In the genomic region with DNA sequence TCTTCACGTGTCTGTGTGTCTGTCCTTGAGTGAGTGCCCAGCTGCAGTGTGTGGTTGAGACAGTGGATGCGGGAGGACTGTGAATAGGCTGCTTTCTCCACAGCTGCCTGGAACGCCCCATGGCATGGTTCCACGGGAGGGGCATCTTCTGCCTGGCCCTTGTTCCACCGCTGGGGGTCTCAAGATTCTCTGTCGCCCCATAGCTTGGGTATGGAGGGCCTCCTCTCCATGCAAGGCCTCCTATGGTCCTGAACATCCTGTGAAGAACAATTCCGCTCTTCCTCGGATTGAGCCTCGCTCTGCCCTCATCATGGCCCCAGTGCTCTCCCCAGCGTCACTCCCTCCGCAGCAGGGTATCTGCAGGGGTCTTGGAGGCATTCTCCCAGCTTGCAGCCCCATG, we compare ENCODE assay signal across 19 cellular contexts. TPM values are rescaled to one million over a fixed set of nuclear protein-coding genes. Genes with fewer than 3 reads are reported as not detected.
A peak's percentile ranks its signal among the peaks of the same experiment; 100 is the strongest.
DNase-seq lines count a peak whose midpoint lies in the region; ATAC-seq and TF ChIP-seq lines count a peak whose summit lies in the region.
"Had no signal": no experiment of that assay in that cellular context is flagged by ENCODE, and none has a peak within 500 bp of the region (broad histone marks: within the 10 kb centered on the region; RNA-seq: fewer than 3 reads in every experiment).

No MANE protein-coding gene starts in this region.

- no peak overlapping the region for H3K14ac ChIP-seq in IMR-90 (replicated peaks; ENCODE audit: low read depth, low read length)

- H3K56ac ChIP-seq in IMR-90 (ENCODE audit: extremely low read depth, insufficient read depth, low read length): no peak overlapping the region

- H3K4me3 ChIP-seq in BLaER1 (no peak overlapping the region), IMR-90 (ENCODE audit: insufficient read depth, low read depth, low read length) (no peak overlapping the region), left lung (no peak overlapping the region)
- H3K4me3 ChIP-seq: A549, SJCRH30 had no signal

- H3K4me1 ChIP-seq in BLaER1: peaks cover 28% of the 10 kb centered on the region
- peaks cover 36% of the 10 kb centered on the region for H3K4me1 ChIP-seq in IMR-90 (ENCODE audit: control insufficient read depth, insufficient read depth, low read length)
- no peaks in the 10 kb centered on the region for H3K4me1 ChIP-seq in left lung

- no peaks in the 10 kb centered on the region for H3K27me3 ChIP-seq in BLaER1
- H3K27me3 ChIP-seq in IMR-90 (ENCODE audit: control insufficient read depth, insufficient read depth, low read length): no peaks in the 10 kb centered on the region
- no peaks in the 10 kb centered on the region for H3K27me3 ChIP-seq in left lung
- H3K27me3 ChIP-seq: SJCRH30 had no signal

- no peak overlapping the region for H2AFZ ChIP-seq in IMR-90 (replicated peaks; ENCODE audit: low read length, poor library complexity)

- peaks cover 49% of the 10 kb centered on the region for H3K9me1 ChIP-seq in IMR-90 (ENCODE audit: insufficient read depth, low read length)

- no peak for TF ChIP-seq RAD21 in IMR-90 (IDR thresholded peaks at IDR 0.05; ENCODE audit: low read length)

- TF ChIP-seq POLR2A in IMR-90 (IDR thresholded peaks at IDR 0.05; ENCODE audit: low read depth, low read length): no peak

- no peak overlapping the region for H2BK15ac ChIP-seq in IMR-90 (ENCODE audit: low read depth, low read length)

- ATAC-seq in IMR-90 (ENCODE audit: low read depth): no peak
- no peak for ATAC-seq in left lung
- ATAC-seq: A549, Panc1 had no signal

- H3K27ac ChIP-seq in BLaER1 (no peak overlapping the region), IMR-90 (ENCODE audit: insufficient read depth, low read length) (no peak overlapping the region), left lung (no peak overlapping the region)
- H3K27ac ChIP-seq: SJCRH30 had no signal

- H2BK5ac ChIP-seq in IMR-90 (ENCODE audit: low read depth, low read length, poor library complexity, severe bottlenecking): no peak overlapping the region

- no peak overlapping the region for H4K5ac ChIP-seq in IMR-90 (ENCODE audit: low read depth, low read length)

- peaks cover 80% of the 10 kb centered on the region for H4K20me1 ChIP-seq in BLaER1
- peaks cover 93% of the 10 kb centered on the region for H4K20me1 ChIP-seq in IMR-90 (ENCODE audit: insufficient read depth, low read length)

- no peak overlapping the region for H2BK120ac ChIP-seq in IMR-90 (ENCODE audit: low read depth, low read length)

- TF ChIP-seq CTCF in IMR-90 (conservative IDR thresholded peaks at IDR 0.05; ENCODE audit: low read depth, low read length) (no peak), left lung (IDR thresholded peaks at IDR 0.05) (no peak)

- H4K8ac ChIP-seq in IMR-90 (ENCODE audit: low read depth in 2 of 2, low read length in 2 of 2): no peak overlapping the region

- 85% methylated on average over 4 of the region's 11 CpGs; no CpG with 5 or more reads in 1 of the 2 experiments for WGBS in IMR-90 (ENCODE audit: extremely low coverage in 2 of 2, insufficient read length in 1 of 2), 2 experiments

- H2AK9ac ChIP-seq in IMR-90 (replicated peaks; ENCODE audit: low read depth, low read length, poor library complexity): no peak overlapping the region

- H2AK5ac ChIP-seq in IMR-90 (ENCODE audit: low read depth, low read length): peak overlapping the region; percentile 30

- CTCF ChIA-PET in IMR-90 (lab: Yijun Ruan, JAX): no interaction called here

- H3K9me3 ChIP-seq in BLaER1 (0 out of 2 replicates have a peak, but pooled peaks cover 5% of the 10 kb centered on the region), IMR-90 (ENCODE audit: control insufficient read depth, insufficient read depth, low read length) (peaks cover 4% of the 10 kb centered on the region; the same call in 1 of the 2 replicates), left lung (peaks cover 0 to 6% of the 10 kb centered on the region in 2 donors)

- DNase-seq in IMR-90 (no peak), left lung (peak; percentile 14 to 39), posterior vena cava (ENCODE audit: low spot score) (peak; percentile 71), NCI-H524 (lab: John Stamatoyannopoulos, UW) (no peak), SKM-1 treated with dmso at 0.1 percent for 144 hours (lab: John Stamatoyannopoulos, UW; ENCODE audit: unreplicated experiment) (no peak), head of caudate nucleus (no peak)
- DNase-seq: CD4-positive, CD25-positive, alpha-beta regulatory T cell; HFFc6; MV-4-11; NCI-H2029 treated with DMSO at 0.1 percent for 48 hours; NCI-H226; NCI-H510A treated with DMSO at 0.1 percent for 48 hours; NCI-H82 had no signal

- in situ Hi-C loops in IMR-90 (cut with MboI; ENCODE audit: low sequenced_read_pairs): no loop called here

- POLR2A ChIA-PET in IMR-90 (lab: Charles Lee; ENCODE audit: unreplicated experiment): no interaction called here

- no peak overlapping the region for H3K18ac ChIP-seq in IMR-90 (ENCODE audit: low read depth, low read length)

- H3K23ac ChIP-seq in IMR-90 (ENCODE audit: low read depth, low read length): peak overlapping the region; percentile 34; the same call in 1 of the 2 replicates

- no peak overlapping the region for H2BK20ac ChIP-seq in IMR-90 (ENCODE audit: low read depth, low read length)

- H3K9ac ChIP-seq in BLaER1 (no peak overlapping the region), IMR-90 (ENCODE audit: low read depth, low read length) (no peak overlapping the region)

- peak overlapping the region; percentile 4; the same call in 1 of the 2 replicates for H3K4me2 ChIP-seq in BLaER1
- H3K4me2 ChIP-seq in IMR-90 (ENCODE audit: low read depth, low read length): no peak overlapping the region
- H3K4me2 ChIP-seq: A549 had no signal

- H3K36me3 ChIP-seq in BLaER1 (no peaks in the 10 kb centered on the region; the same call in 1 of the 2 replicates), IMR-90 (ENCODE audit: control insufficient read depth, insufficient read depth, low read length) (peaks cover 11% of the 10 kb centered on the region), left lung (no peaks in the 10 kb centered on the region)
- H3K36me3 ChIP-seq: SJCRH30 had no signal

- no peak overlapping the region for H4K91ac ChIP-seq in IMR-90 (ENCODE audit: insufficient read depth, low read depth, low read length)

- H3K79me1 ChIP-seq in IMR-90 (ENCODE audit: low read depth in 1 of 2, low read length in 2 of 2): peaks cover 20 to 90% of the 10 kb centered on the region in 2 experiments; a peak in 3 of 4 replicates

- intact Hi-C loops in IMR-90 (cut with micrococcal nuclease): no loop called here
- intact Hi-C loops in left lung (cut with DNase I): no loop called here
- intact Hi-C loops in posterior vena cava (cut with DNase I): no loop called here
- intact Hi-C loops in head of caudate nucleus (cut with DNase I): no loop called here

- H3K4ac ChIP-seq in IMR-90 (ENCODE audit: low read depth, low read length): no peak overlapping the region

- dilution Hi-C loops in IMR-90 (cut with HindIII; ENCODE audit: low sequenced_read_pairs, unreplicated experiment): no loop called here

- BruUV-seq in IMR-90 (replicated peaks; lab: Mats Ljungman, UMichigan): no TSS peak

TF ChIP-seq in IMR-90, 13 proteins besides CTCF, POLR2A, EP300 and RAD21:
- TF ChIP-seq CHD1 (IDR thresholded peaks at IDR 0.05; ENCODE audit: low read depth, low read length): no peak
- no peak for TF ChIP-seq RFX5 (IDR thresholded peaks at IDR 0.05; ENCODE audit: low read depth, low read length)
- TF ChIP-seq BHLHE40 (IDR thresholded peaks at IDR 0.05; ENCODE audit: low read depth, low read length): no peak
- TF ChIP-seq, protein P1, sequence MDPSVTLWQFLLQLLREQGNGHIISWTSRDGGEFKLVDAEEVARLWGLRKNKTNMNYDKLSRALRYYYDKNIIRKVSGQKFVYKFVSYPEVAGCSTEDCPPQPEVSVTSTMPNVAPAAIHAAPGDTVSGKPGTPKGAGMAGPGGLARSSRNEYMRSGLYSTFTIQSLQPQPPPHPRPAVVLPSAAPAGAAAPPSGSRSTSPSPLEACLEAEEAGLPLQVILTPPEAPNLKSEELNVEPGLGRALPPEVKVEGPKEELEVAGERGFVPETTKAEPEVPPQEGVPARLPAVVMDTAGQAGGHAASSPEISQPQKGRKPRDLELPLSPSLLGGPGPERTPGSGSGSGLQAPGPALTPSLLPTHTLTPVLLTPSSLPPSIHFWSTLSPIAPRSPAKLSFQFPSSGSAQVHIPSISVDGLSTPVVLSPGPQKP (IDR thresholded peaks at IDR 0.05; ENCODE audit: borderline replicate concordance, low read depth, low read length): no peak
- no peak for TF ChIP-seq RCOR1 (IDR thresholded peaks at IDR 0.05; ENCODE audit: insufficient replicate concordance, low read length)
- no peak for TF ChIP-seq FOS (IDR thresholded peaks at IDR 0.05; ENCODE audit: low read depth, low read length)
- no peak for TF ChIP-seq SMC3 (IDR thresholded peaks at IDR 0.05; ENCODE audit: low read depth, low read length)
- TF ChIP-seq MAFK (IDR thresholded peaks at IDR 0.05; ENCODE audit: low read depth, low read length): no peak
- no peak for TF ChIP-seq CEBPB (IDR thresholded peaks at IDR 0.05; ENCODE audit: low read depth, low read length)
- TF ChIP-seq MAZ (IDR thresholded peaks at IDR 0.05; ENCODE audit: borderline replicate concordance, low read depth, low read length): no peak
- TF ChIP-seq, protein P2, sequence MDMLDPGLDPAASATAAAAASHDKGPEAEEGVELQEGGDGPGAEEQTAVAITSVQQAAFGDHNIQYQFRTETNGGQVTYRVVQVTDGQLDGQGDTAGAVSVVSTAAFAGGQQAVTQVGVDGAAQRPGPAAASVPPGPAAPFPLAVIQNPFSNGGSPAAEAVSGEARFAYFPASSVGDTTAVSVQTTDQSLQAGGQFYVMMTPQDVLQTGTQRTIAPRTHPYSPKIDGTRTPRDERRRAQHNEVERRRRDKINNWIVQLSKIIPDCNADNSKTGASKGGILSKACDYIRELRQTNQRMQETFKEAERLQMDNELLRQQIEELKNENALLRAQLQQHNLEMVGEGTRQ (IDR thresholded peaks at IDR 0.05; ENCODE audit: low read depth, low read length): no peak
- no peak for TF ChIP-seq NFE2L2 (IDR thresholded peaks at IDR 0.05; ENCODE audit: low read depth, low read length)
- no peak for TF ChIP-seq MXI1 (IDR thresholded peaks at IDR 0.05; ENCODE audit: borderline replicate concordance, low read depth, low read length)

RNA-seq across cellular contexts. Expression of a gene that starts 36.1 kb away (rescaled TPM):
- total RNA-seq in IMR-90 (2012; rRNA removed) (19.2 and 21.1 TPM in 2 replicates), left lung (100 to 1,000 TPM; 205 to 357 TPM), posterior vena cava (100 to 1,000 TPM in 1 of 2 donors, 10 to 100 TPM in 1; 71.1 to 196 TPM)
- polyA plus RNA-seq in IMR-90 (2012; rRNA removed): 154 and 173 TPM in 2 replicates
- 95.5 and 194 TPM in 2 replicates for polyA plus RNA-seq in IMR-90 (2012; cell fraction: cytosol; rRNA removed)
- 391 and 419 TPM in 2 replicates for polyA plus RNA-seq in IMR-90 (2012; cell fraction: nucleus; rRNA removed; ENCODE audit: low replicate concordance)
- total RNA-seq: B cell had no signal
- polyA plus RNA-seq: IgD-negative memory B cell had no signal

Comparison
In these comparisons a context has a peak if more than half of its experiments do, and no peak if none do; other contexts are left out.
1. DNase-seq: peak in left lung (2 of 2) and posterior vena cava (single experiment); none in IMR-90 (single experiment), NCI-H524 (0 of 2), SKM-1 treated with dmso at 0.1 percent for 144 hours (single experiment) and head of caudate nucleus (0 of 42).